Comparison of ENCODE assay signal across 26 cellular contexts in the genomic region with DNA sequence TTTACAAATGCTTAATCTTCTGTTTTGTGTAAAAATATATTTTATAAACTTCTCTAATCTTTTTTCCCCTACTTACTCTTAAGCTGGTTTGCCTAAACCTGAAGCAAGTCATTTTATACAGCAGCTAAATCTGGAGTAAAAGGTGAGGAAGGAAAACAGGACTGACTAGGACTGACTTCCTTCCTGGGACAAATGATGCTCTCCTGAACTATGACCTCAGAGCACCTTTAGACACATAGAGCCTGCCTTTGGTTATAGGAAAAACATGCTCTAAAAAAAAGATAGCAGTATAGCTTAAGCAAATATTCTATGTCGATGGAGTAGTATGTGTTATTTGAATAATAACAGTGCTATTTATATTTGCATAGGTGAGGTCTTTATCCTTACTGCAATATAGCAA.
"Had no signal": no experiment of that assay in that cellular context is flagged by ENCODE, and none has a peak within 500 bp of the region (broad histone marks: within the 10 kb centered on the region; RNA-seq: fewer than 3 reads in every experiment).

No MANE protein-coding gene starts in this region.

- H3K27ac ChIP-seq: lower lobe of right lung, neutrophil, skin epidermis, spleen, suprapubic skin, thoracic aorta, tibial artery, upper lobe of left lung, vagina had no signal

- H3K27ac Mint-ChIP-seq: naive thymus-derived CD8-positive, alpha-beta T cell; nephron; stimulated activated effector memory CD8-positive, alpha-beta T cell treated with anti-CD3 and anti-CD28 coated beads, Interleukin-12 subunit alpha, Interleukin-12 subunit beta, amount 100 ng/mL, for 72 hours; stimulated activated naive CD8-positive, alpha-beta T cell treated with anti-CD3 and anti-CD28 coated beads, Interleukin-15, Interleukin-2, amounts not matched to agents 100 ng/mL and 50 ng/mL, for 24 hours had no signal

- H3K9me3 ChIP-seq: lower lobe of right lung, neutrophil, prostate gland, suprapubic skin, thoracic aorta, tibial artery, upper lobe of left lung, vagina had no signal

- H3K36me3 Mint-ChIP-seq: stimulated activated effector memory CD8-positive, alpha-beta T cell treated with anti-CD3 and anti-CD28 coated beads, Interleukin-12 subunit alpha, Interleukin-12 subunit beta, amount 100 ng/mL, for 72 hours had no signal

- H3K36me3 ChIP-seq: lower lobe of right lung, neutrophil, prostate gland, spleen, suprapubic skin, thoracic aorta, tibial artery, upper lobe of left lung, vagina had no signal

- H3K4me1 ChIP-seq: lower lobe of right lung, prostate gland, spleen, suprapubic skin, tibial artery, upper lobe of left lung, vagina had no signal

- H3K4me1 Mint-ChIP-seq: naive thymus-derived CD8-positive, alpha-beta T cell; nephron; stimulated activated effector memory CD8-positive, alpha-beta T cell treated with anti-CD3 and anti-CD28 coated beads, Interleukin-12 subunit alpha, Interleukin-12 subunit beta, amount 100 ng/mL, for 72 hours had no signal

- H3K4me3 ChIP-seq: lower lobe of right lung, prostate gland, skin epidermis, spleen, suprapubic skin, thoracic aorta, tibial artery, upper lobe of left lung, vagina had no signal

- ATAC-seq: left ventricle myocardium superior; naive thymus-derived CD8-positive, alpha-beta T cell; right cardiac atrium; sciatic nerve; stimulated activated effector memory CD8-positive, alpha-beta T cell treated with anti-CD3 and anti-CD28 coated beads, Interleukin-12 subunit alpha, Interleukin-12 subunit beta, amount 100 ng/mL, for 72 hours had no signal

- H3K9me3 Mint-ChIP-seq: stimulated activated effector memory CD8-positive, alpha-beta T cell treated with anti-CD3 and anti-CD28 coated beads, Interleukin-12 subunit alpha, Interleukin-12 subunit beta, amount 100 ng/mL, for 72 hours had no signal

- H3K4me3 Mint-ChIP-seq: naive thymus-derived CD8-positive, alpha-beta T cell; nephron; neural crest cell; stimulated activated effector memory CD8-positive, alpha-beta T cell treated with anti-CD3 and anti-CD28 coated beads, Interleukin-12 subunit alpha, Interleukin-12 subunit beta, amount 100 ng/mL, for 72 hours; stimulated activated naive CD8-positive, alpha-beta T cell treated with anti-CD3 and anti-CD28 coated beads, Interleukin-15, Interleukin-2, amounts not matched to agents 100 ng/mL and 50 ng/mL, for 24 hours had no signal

- DNase-seq: islet precursor cell; left ventricle myocardium superior; lower lobe of right lung; mammary epithelial cell; mesenchymal stem cell; naive thymus-derived CD8-positive, alpha-beta T cell; occipital lobe; posterior cingulate gyrus; retina; right cardiac atrium; spleen; stimulated activated CD4-positive, alpha-beta T cell treated with anti-CD3 and anti-CD28 coated beads, Interleukin-4, amount 100 ng/mL, for 24 hours; stimulated activated naive CD4-positive, alpha-beta T cell; tibial artery; upper lobe of left lung had no signal

- H3K27me3 ChIP-seq: neutrophil, spleen, suprapubic skin, tibial artery, upper lobe of left lung, vagina had no signal
